Comparison of ENCODE assay signal across 9 cellular contexts in genomic region chrX:69615323-69615722, GRCh38. TPM values are rescaled to one million over a fixed set of nuclear protein-coding genes. Genes with fewer than 3 reads are reported as not detected.
DNase-seq lines count a peak whose midpoint lies in the region; ATAC-seq and TF ChIP-seq lines count a peak whose summit lies in the region.
"Had no signal": no experiment of that assay in that cellular context is flagged by ENCODE, and none has a peak within 500 bp of the region (broad histone marks: within the 10 kb centered on the region; RNA-seq: fewer than 3 reads in every experiment).

No MANE protein-coding gene starts in this region.

- H2AFZ ChIP-seq in neural cell (ENCODE audit: low read depth, low read length) = no peak overlapping the region

- H3K36me3 ChIP-seq in CD4-positive, alpha-beta memory T cell (ENCODE audit: insufficient read depth, low read length) = no peaks in the 10 kb centered on the region
- H3K36me3 ChIP-seq in neural cell (ENCODE audit: insufficient read depth, low read length) = no peaks in the 10 kb centered on the region

- no peak overlapping the region for H3K27ac Mint-ChIP-seq in CD4-positive, alpha-beta memory T cell
- H3K27ac Mint-ChIP-seq in IgD-negative memory B cell = no peak overlapping the region
- no peak overlapping the region for H3K27ac Mint-ChIP-seq in endothelial cell (ENCODE audit: unreplicated experiment)
- H3K27ac Mint-ChIP-seq: activated CD8-positive, alpha-beta T cell treated with anti-CD3 and anti-CD28 coated beads, Interleukin-2, amount 10 ng/mL, durations not matched to agents 7 days and 5 days had no signal

- peaks cover 4% of the 10 kb centered on the region for H3K4me1 ChIP-seq in CD4-positive, alpha-beta memory T cell (ENCODE audit: insufficient read depth, low read length)

- H3K79me2 ChIP-seq in neural cell (replicated peaks; ENCODE audit: insufficient read depth, low read length) = no peaks in the 10 kb centered on the region

- H4K20me1 ChIP-seq in neural cell (ENCODE audit: insufficient read depth) = no peaks in the 10 kb centered on the region

- H3K4me1 Mint-ChIP-seq in CD4-positive, alpha-beta memory T cell = peaks cover 5 to 16% (median 9%) of the 10 kb centered on the region in 4 donors
- H3K4me1 Mint-ChIP-seq in IgD-negative memory B cell (peaks cover 0 to 3% (median 0%) of the 10 kb centered on the region in 3 donors), endothelial cell (ENCODE audit: unreplicated experiment) (no peaks in the 10 kb centered on the region)

- no peak for ATAC-seq in GM21381 (IDR thresholded peaks at IDR 0.05; ENCODE audit: unreplicated experiment)

- POLR2A ChIA-PET in CD4-positive, alpha-beta memory T cell (lab: Charles Lee; ENCODE audit: partially characterized antibody) = no interaction called here

- TF ChIP-seq CTCF in endothelial cell (IDR thresholded peaks at IDR 0.05; ENCODE audit: unreplicated experiment) (no peak), neural cell (IDR thresholded peaks at IDR 0.05; ENCODE audit: poor library complexity, severe bottlenecking) (no peak)

- H3K27me3 ChIP-seq in CD4-positive, alpha-beta memory T cell (ENCODE audit: insufficient read depth, low read length) = no peaks in the 10 kb centered on the region
- H3K27me3 ChIP-seq in neural cell (ENCODE audit: insufficient read depth, low read depth, low read length) = peaks cover 8% of the 10 kb centered on the region

- no peaks in the 10 kb centered on the region for H3K9me3 ChIP-seq in CD4-positive, alpha-beta memory T cell (ENCODE audit: control insufficient read depth in 1 of 2, low read length in 2 of 2)
- H3K9me3 ChIP-seq in neural cell (ENCODE audit: low read length) = no peaks in the 10 kb centered on the region

- DNase-seq in CD4-positive, alpha-beta memory T cell = no peak
- DNase-seq in endothelial cell (ENCODE audit: low spot score) = no peak
- DNase-seq in NCI-H345 (lab: John Stamatoyannopoulos, UW) = no peak
- DNase-seq in mucosa of gallbladder (ENCODE audit: low spot score) = no peak
- DNase-seq in DMS79 (lab: John Stamatoyannopoulos, UW) = no peak

- no peak overlapping the region for H3K4me3 ChIP-seq in CD4-positive, alpha-beta memory T cell (ENCODE audit: low read length in 2 of 2)
- H3K4me3 ChIP-seq in neural cell (ENCODE audit: low read length) = peak overlapping the region; percentile 80

- TF ChIP-seq RAD21 in neural cell (conservative IDR thresholded peaks at IDR 0.05) = no peak

- no peaks in the 10 kb centered on the region for H3F3A ChIP-seq in neural cell (ENCODE audit: insufficient read depth, low read length, poor library complexity, severe bottlenecking)

- H3K9me3 Mint-ChIP-seq in CD4-positive, alpha-beta memory T cell = no peaks in the 10 kb centered on the region
- no peaks in the 10 kb centered on the region for H3K9me3 Mint-ChIP-seq in IgD-negative memory B cell
- H3K9me3 Mint-ChIP-seq in endothelial cell (ENCODE audit: unreplicated experiment) = no peaks in the 10 kb centered on the region

- H3K4me2 ChIP-seq in neural cell (ENCODE audit: low read length) = no peak overlapping the region

- H3K4me3 Mint-ChIP-seq in CD4-positive, alpha-beta memory T cell = peak overlapping the region in 6 of 8 donors; percentile 43 to 75 (median 58)
- H3K4me3 Mint-ChIP-seq in IgD-negative memory B cell (peak overlapping the region in 3 of 4 donors; percentile 32 to 56 (median 51)), endothelial cell (ENCODE audit: unreplicated experiment) (peak overlapping the region; percentile 65)

- no peaks in the 10 kb centered on the region for H3K36me3 Mint-ChIP-seq in CD4-positive, alpha-beta memory T cell
- H3K36me3 Mint-ChIP-seq in IgD-negative memory B cell (no peaks in the 10 kb centered on the region), endothelial cell (ENCODE audit: low read depth, unreplicated experiment) (no peaks in the 10 kb centered on the region)

- intact Hi-C loops in CD4-positive, alpha-beta memory T cell (cut with micrococcal nuclease) = loop anchor here (1.0 to 5.0 kb wide), 3 partner anchors 412 to 788 kb away; partner anchors contain the start of genes EFNB1 and IGBP1

- H3K9ac ChIP-seq in neural cell (ENCODE audit: low read length) = no peak overlapping the region

- H3K27ac ChIP-seq in CD4-positive, alpha-beta memory T cell (ENCODE audit: low read depth, low read length) = no peak overlapping the region
- H3K27ac ChIP-seq in neural cell (ENCODE audit: low read length) = no peak overlapping the region

- no peaks in the 10 kb centered on the region for H3K9me2 ChIP-seq in neural cell (ENCODE audit: insufficient read depth, low read length)

- peaks cover 0 to 5% of the 10 kb centered on the region in 2 donors for H3K27me3 Mint-ChIP-seq in CD4-positive, alpha-beta memory T cell
- peaks cover 24% of the 10 kb centered on the region for H3K27me3 Mint-ChIP-seq in IgD-negative memory B cell
- H3K27me3 Mint-ChIP-seq in endothelial cell (ENCODE audit: unreplicated experiment) = peaks cover 3% of the 10 kb centered on the region

- TF ChIP-seq EP300 in neural cell (conservative IDR thresholded peaks at IDR 0.05; ENCODE audit: poor library complexity, severe bottlenecking) = no peak

- CTCF ChIA-PET in CD4-positive, alpha-beta memory T cell (lab: Charles Lee; ENCODE audit: partially characterized antibody) = no interaction called here

TF ChIP-seq in neural cell, 6 proteins besides CTCF, POLR2A, EP300 and RAD21:
- TF ChIP-seq SMC3 (conservative IDR thresholded peaks at IDR 0.05; ENCODE audit: poor library complexity) (no peak), EZH2 (IDR thresholded peaks at IDR 0.05; ENCODE audit: borderline replicate concordance, insufficient read depth, low read length, poor library complexity, severe bottlenecking) (no peak), POLR2AphosphoS5 (IDR thresholded peaks at IDR 0.05) (no peak), TAF1 (IDR thresholded peaks at IDR 0.05; ENCODE audit: low read depth) (no peak), REST (IDR thresholded peaks at IDR 0.05; ENCODE audit: borderline replicate concordance) (no peak), MXI1 (conservative IDR thresholded peaks at IDR 0.05; ENCODE audit: poor library complexity, severe bottlenecking) (no peak)

RNA-seq across cellular contexts. Expression of gene EDA, which starts 0.6 kb away (rescaled TPM):
- 1 to 10 TPM; 2.8 to 4.0 TPM for total RNA-seq in CD4-positive, alpha-beta memory T cell
- polyA plus RNA-seq in CD4-positive, alpha-beta memory T cell = 1 to 10 TPM in 1 of 2 donors, under 1 TPM in 1; 0.69 to 2.9 TPM
- not detected for polyA plus RNA-seq in IgD-negative memory B cell
- 2.3 TPM for total RNA-seq in endothelial cell (ENCODE audit: unreplicated experiment)
- polyA plus RNA-seq in neural cell = 1.1 and 1.3 TPM in 2 replicates
- polyA minus RNA-seq in neural cell = 2.0 and 2.4 TPM in 2 replicates
- total RNA-seq in mucosa of gallbladder = 8.4 TPM
